ENCODE assay signal across 6 cellular contexts in genomic region chr10:130862122-130862521, GRCh38.
"Had no signal": no experiment of that assay in that cellular context is flagged by ENCODE, and none has a peak within 500 bp of the region (broad histone marks: within the 10 kb centered on the region; RNA-seq: fewer than 3 reads in every experiment).

No MANE protein-coding gene starts in this region.

- H3K4me3 Mint-ChIP-seq: GM23338, H9, IgD-negative memory B cell had no signal

- H3K4me1 Mint-ChIP-seq: GM23338, IgD-negative memory B cell had no signal

- H3K4me2 ChIP-seq: GM23338, KMS-11 had no signal

- H3K27ac ChIP-seq: KMS-11 had no signal

- DNase-seq: H9, HCEC 1CT, KBM-7 had no signal

- H3K9me3 Mint-ChIP-seq: H9 had no signal

- H3K4me3 ChIP-seq: GM23338 had no signal

- H3K27ac Mint-ChIP-seq: GM23338, H9 had no signal

- H3K9ac ChIP-seq: KMS-11 had no signal
